Comparison of ENCODE assay signal across 17 cellular contexts in the genomic region with DNA sequence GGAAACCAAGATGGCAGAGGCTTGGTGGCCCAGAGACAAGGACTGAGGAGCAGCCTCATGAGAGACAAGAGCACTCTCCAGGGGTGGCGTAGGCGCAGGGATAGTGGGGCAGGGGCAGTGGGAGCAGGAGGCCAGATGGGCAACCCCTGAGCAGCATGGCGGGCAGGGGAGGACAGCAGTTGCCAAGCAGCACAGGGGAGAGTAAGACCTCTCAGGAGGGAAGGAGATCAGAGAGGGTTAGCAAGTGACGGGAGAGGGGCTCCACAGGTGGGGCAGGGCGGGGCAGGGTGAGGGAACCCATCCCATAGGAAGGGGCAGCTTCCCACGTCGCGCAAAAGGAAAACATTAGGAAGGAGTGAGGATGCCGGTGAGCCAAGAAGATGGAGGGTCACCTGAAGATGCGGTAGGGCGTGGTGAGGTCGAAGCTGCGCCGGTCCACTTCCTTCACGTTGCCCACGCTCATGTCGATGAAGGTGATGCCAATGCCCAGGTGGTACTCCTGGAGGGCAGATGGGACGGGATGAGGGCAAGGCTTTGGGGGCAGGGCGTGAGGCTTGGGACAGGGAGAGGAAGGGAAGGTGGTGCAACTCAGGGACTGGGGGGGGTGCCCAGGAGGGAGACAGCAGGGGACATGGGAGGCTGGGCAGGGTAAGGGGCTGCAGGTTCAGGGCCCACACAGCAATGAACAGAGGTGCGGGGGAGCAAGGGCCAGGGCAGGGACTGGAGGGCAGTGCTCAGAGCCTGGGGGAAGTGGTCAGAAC.
"Had no signal": no experiment of that assay in that cellular context is flagged by ENCODE, and none has a peak within 500 bp of the region (broad histone marks: within the 10 kb centered on the region; RNA-seq: fewer than 3 reads in every experiment).

No MANE protein-coding gene starts in this region.

- H3K9me3 Mint-ChIP-seq: activated T-helper 1 cell treated with anti-CD3 and anti-CD28 coated beads, Interleukin-12 subunit alpha, Interleukin-12 subunit beta, Interleukin-2, Interleukin-4 antibody, amounts not matched to agents 30 ng/mL and 10 ng/mL and 1 ng/mL, durations not matched to agents 14 hours and 24 hours and 36 hours; nephron; WTC11 had no signal

- H3K4me1 Mint-ChIP-seq: activated CD4-positive, alpha-beta T cell treated with anti-CD3 and anti-CD28 coated beads for 36 hours had no signal

- H3K27ac Mint-ChIP-seq: activated CD4-positive, alpha-beta T cell treated with anti-CD3 and anti-CD28 coated beads for 36 hours; activated T-helper 1 cell treated with anti-CD3 and anti-CD28 coated beads, Interleukin-12 subunit alpha, Interleukin-12 subunit beta, Interleukin-2, Interleukin-4 antibody, amounts not matched to agents 30 ng/mL and 10 ng/mL and 1 ng/mL, durations not matched to agents 14 hours and 24 hours and 36 hours had no signal

- H3K27me3 ChIP-seq: ascending aorta, esophagus squamous epithelium, heart right ventricle, upper lobe of right lung had no signal

- ATAC-seq: activated CD4-positive, alpha-beta T cell treated with anti-CD3 and anti-CD28 coated beads for 36 hours; heart right ventricle; upper lobe of right lung; WTC11 had no signal

- H3K4me3 Mint-ChIP-seq: activated CD4-positive, alpha-beta T cell treated with anti-CD3 and anti-CD28 coated beads for 36 hours; activated T-helper 1 cell treated with anti-CD3 and anti-CD28 coated beads, Interleukin-12 subunit alpha, Interleukin-12 subunit beta, Interleukin-2, Interleukin-4 antibody, amounts not matched to agents 30 ng/mL and 10 ng/mL and 1 ng/mL, durations not matched to agents 14 hours and 24 hours and 36 hours; nephron; WTC11 had no signal

- H3K27ac ChIP-seq: ascending aorta, esophagus squamous epithelium, heart right ventricle, upper lobe of right lung had no signal

- H3K27me3 Mint-ChIP-seq: activated CD4-positive, alpha-beta T cell treated with anti-CD3 and anti-CD28 coated beads for 36 hours had no signal

- DNase-seq: activated CD4-positive, alpha-beta T cell treated with anti-CD3 and anti-CD28 coated beads for 36 hours; activated CD4-positive, alpha-beta T cell treated with anti-CD3 and anti-CD28 coated beads, Interleukin-2, amount 50 U/mL, for 48 hours; activated gamma-delta T cell treated with Interleukin-2 at 50 U/mL for 16 hours; effector memory CD4-positive, alpha-beta T cell; esophagus squamous epithelium; heart right ventricle; kidney glomerular epithelial cell; occipital lobe; retina; stimulated activated CD4-positive, alpha-beta T cell treated with anti-CD3 and anti-CD28 coated beads, Interleukin-12 subunit alpha, Interleukin-12 subunit beta, amount 100 ng/mL, for 4 hours; stimulated activated CD4-positive, alpha-beta T cell treated with anti-CD3 and anti-CD28 coated beads, Interleukin-2, amount 100 ng/mL, for 24 hours; SW 1271; upper lobe of right lung had no signal

- H3K9me3 ChIP-seq: ascending aorta, esophagus squamous epithelium, heart right ventricle, upper lobe of right lung had no signal

- H3K4me3 ChIP-seq: ascending aorta, esophagus squamous epithelium, heart right ventricle, upper lobe of right lung had no signal

- H3K4me1 ChIP-seq: ascending aorta had no signal
